Comparison of ENCODE assay signal across 8 cellular contexts in genomic region chr14:106883218-106883692, GRCh38.
DNase-seq lines count a peak whose midpoint lies in the region; ATAC-seq and TF ChIP-seq lines count a peak whose summit lies in the region.

No MANE protein-coding gene starts in this region.

- peaks cover 7% of the 10 kb centered on the region for H3K27me3 ChIP-seq in left ventricle myocardium inferior (ENCODE audit: low read depth)

- H3K27ac ChIP-seq in left ventricle myocardium inferior (replicated peaks): no peak overlapping the region

- intact Hi-C loops in left ventricle myocardium inferior (cut with micrococcal nuclease): no loop called here

- peak; percentile 59 for DNase-seq in activated CD4-positive, CD25-positive, alpha-beta regulatory T cell treated with anti-CD3 and anti-CD28 coated beads, Interleukin-2, amount 50 U/mL, for 72 hours
- DNase-seq in UCSD-AML1 (lab: John Stamatoyannopoulos, UW; ENCODE audit: unreplicated experiment) (peak; percentile 52), left ventricle myocardium inferior (no peak), mucosa of gallbladder (ENCODE audit: low spot score) (no peak), iPS-NIHi7 (ENCODE audit: extremely low spot score) (no peak), NCI-H524 treated with DMSO at 0.1 percent for 48 hours (lab: John Stamatoyannopoulos, UW) (no peak)
- peak; percentile 72 for DNase-seq in stimulated activated naive CD8-positive, alpha-beta T cell treated with anti-CD3 and anti-CD28 coated beads, Interleukin-15, Interleukin-2, amounts not matched to agents 100 U/mL and 50 U/mL, for 24 hours

- H3K4me3 ChIP-seq in left ventricle myocardium inferior: no peak overlapping the region

- H3K4me1 ChIP-seq in left ventricle myocardium inferior: no peaks in the 10 kb centered on the region

- H3K9me3 ChIP-seq in left ventricle myocardium inferior (replicated peaks): peaks cover 7% of the 10 kb centered on the region

- peak; percentile 37 for TF ChIP-seq CTCF in left ventricle myocardium inferior (IDR thresholded peaks at IDR 0.05; ENCODE audit: borderline replicate concordance)

- H3K36me3 ChIP-seq in left ventricle myocardium inferior: no peaks in the 10 kb centered on the region

- ATAC-seq in activated CD4-positive, CD25-positive, alpha-beta regulatory T cell treated with anti-CD3 and anti-CD28 coated beads, Interleukin-2, amount 50 U/mL, for 24 hours: no peak
- ATAC-seq in stimulated activated naive CD8-positive, alpha-beta T cell treated with anti-CD3 and anti-CD28 coated beads, Interleukin-15, Interleukin-2, amounts not matched to agents 100 U/mL and 50 U/mL, for 24 hours: peak; percentile 28

Comparison
In these comparisons a context has a peak if more than half of its experiments do, and no peak if none do; other contexts are left out.
1. DNase-seq: peak in activated CD4-positive, CD25-positive, alpha-beta regulatory T cell treated with anti-CD3 and anti-CD28 coated beads, Interleukin-2, amount 50 U/mL, for 72 hours (single experiment), UCSD-AML1 (single experiment) and stimulated activated naive CD8-positive, alpha-beta T cell treated with anti-CD3 and anti-CD28 coated beads, Interleukin-15, Interleukin-2, amounts not matched to agents 100 U/mL and 50 U/mL, for 24 hours (single experiment); none in left ventricle myocardium inferior (single experiment), mucosa of gallbladder (single experiment), iPS-NIHi7 (single experiment) and NCI-H524 treated with DMSO at 0.1 percent for 48 hours (single experiment).